9 cellular contexts compared by ENCODE assay signal in the genomic region with DNA sequence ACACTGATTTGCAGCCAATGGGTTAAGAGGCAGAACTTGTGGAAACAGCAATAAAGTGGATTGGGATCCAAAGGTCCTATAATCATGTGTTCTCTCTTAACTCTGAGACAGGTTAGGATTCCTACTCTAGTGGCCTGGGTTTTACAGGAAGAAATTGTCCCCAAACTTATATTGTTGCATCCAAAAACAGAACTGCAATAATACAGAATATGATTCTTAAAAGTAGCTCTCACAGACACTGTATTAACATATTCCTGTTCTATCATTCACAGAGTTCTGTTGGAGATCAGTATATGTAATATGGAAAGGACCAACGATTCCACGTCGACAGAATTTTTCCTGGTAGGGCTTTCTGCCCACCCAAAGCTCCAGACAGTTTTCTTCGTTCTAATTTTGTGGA. TPM values are rescaled to one million over a fixed set of nuclear protein-coding genes. Genes with fewer than 3 reads are reported as not detected.
"Had no signal": no experiment of that assay in that cellular context is flagged by ENCODE, and none has a peak within 500 bp of the region (broad histone marks: within the 10 kb centered on the region; RNA-seq: fewer than 3 reads in every experiment).

A gene with protein sequence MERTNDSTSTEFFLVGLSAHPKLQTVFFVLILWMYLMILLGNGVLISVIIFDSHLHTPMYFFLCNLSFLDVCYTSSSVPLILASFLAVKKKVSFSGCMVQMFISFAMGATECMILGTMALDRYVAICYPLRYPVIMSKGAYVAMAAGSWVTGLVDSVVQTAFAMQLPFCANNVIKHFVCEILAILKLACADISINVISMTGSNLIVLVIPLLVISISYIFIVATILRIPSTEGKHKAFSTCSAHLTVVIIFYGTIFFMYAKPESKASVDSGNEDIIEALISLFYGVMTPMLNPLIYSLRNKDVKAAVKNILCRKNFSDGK (plus strand): TSS at position 301 of the 400 bp plus-strand sequence. CDS start 0 bp downstream, at position 301.

- ATAC-seq: GM12878 had no signal

- FAIRE-seq: G401.6, GM12878, GM12891, GM12892, GM18507, GM19239 had no signal

- DNase-seq: GDM1, GF-D8 had no signal

- H3K4me3 ChIP-seq: GM12878 had no signal

RNA-seq across cellular contexts. Expression of the gene that starts here (rescaled TPM):
- total RNA-seq: G401, GM12878 had no signal
